In the genomic region with DNA sequence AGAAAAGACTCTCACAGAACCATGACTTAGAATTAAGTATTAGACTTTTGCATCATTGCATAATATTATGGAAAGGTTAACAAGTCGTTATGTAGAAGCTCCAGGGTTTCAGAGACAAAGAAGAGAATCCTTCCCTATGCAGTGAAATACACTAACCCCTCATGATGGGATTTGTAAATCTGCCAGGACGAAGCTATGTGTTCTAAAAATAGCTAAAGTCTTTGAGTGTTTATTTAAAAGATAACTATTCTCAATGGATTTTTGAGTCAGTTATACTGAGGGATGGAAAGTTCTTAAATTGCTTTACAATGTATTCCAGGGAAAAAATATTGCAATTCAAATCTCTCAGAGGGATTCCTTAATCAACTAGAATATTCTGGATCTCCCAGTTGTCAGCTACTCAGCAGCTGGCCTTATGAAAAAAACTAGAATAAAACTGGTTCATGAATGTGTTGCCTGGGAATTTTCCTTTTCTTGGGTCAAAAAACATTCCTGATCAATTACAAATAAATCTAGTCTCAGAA, we compare ENCODE assay signal across 20 cellular contexts.
DNase-seq lines count a peak whose midpoint lies in the region; ATAC-seq, FAIRE-seq and TF ChIP-seq lines count a peak whose summit lies in the region.
"Had no signal": no experiment of that assay in that cellular context is flagged by ENCODE, and none has a peak within 500 bp of the region (broad histone marks: within the 10 kb centered on the region; RNA-seq: fewer than 3 reads in every experiment).

No MANE protein-coding gene starts in this region.

- H3K14ac ChIP-seq in IMR-90 (replicated peaks; ENCODE audit: low read depth, low read length), result no peak overlapping the region

- CTCF ChIA-PET in IMR-90 (lab: Yijun Ruan, JAX), result interaction anchor here (0.6 kb wide), 1 partner anchor 10 kb away, joined by 5 read pairs; no protein-coding TSS in a partner anchor

- H3K4me3 Mint-ChIP-seq in astrocyte (ENCODE audit: unreplicated experiment), result no peak overlapping the region
- no peak overlapping the region for H3K4me3 Mint-ChIP-seq in stimulated activated memory B cell treated with anti-CD40 and anti-IgM and Interleukin-4, amounts not matched to agents 10 μg/mL and 1 μg/mL and 100 μg/mL, for 72 hours
- H3K4me3 Mint-ChIP-seq: B cell; CD4-positive, alpha-beta T cell; IgD-negative memory B cell had no signal

- H3K27me3 ChIP-seq in IMR-90 (ENCODE audit: control insufficient read depth, insufficient read depth, low read length) (no peaks in the 10 kb centered on the region), astrocyte (ENCODE audit: insufficient read depth, low read length) (no peaks in the 10 kb centered on the region), psoas muscle (ENCODE audit: insufficient read depth in 3 of 3, low read length in 2 of 3) (no peaks in the 10 kb centered on the region)

- POLR2A ChIA-PET in IMR-90 (lab: Charles Lee; ENCODE audit: unreplicated experiment), result no interaction called here

- intact Hi-C loops in IMR-90 (cut with micrococcal nuclease), result no loop called here
- intact Hi-C loops in psoas muscle (cut with DNase I), result no loop called here

- in situ Hi-C loops in IMR-90 (cut with MboI; ENCODE audit: low sequenced_read_pairs), result no loop called here

- no peaks in the 10 kb centered on the region for H3K36me3 Mint-ChIP-seq in astrocyte (ENCODE audit: low read depth, unreplicated experiment)
- no peaks in the 10 kb centered on the region for H3K36me3 Mint-ChIP-seq in stimulated activated memory B cell treated with anti-CD40 and anti-IgM and Interleukin-4, amounts not matched to agents 10 μg/mL and 1 μg/mL and 100 μg/mL, for 72 hours
- H3K36me3 Mint-ChIP-seq: IgD-negative memory B cell had no signal

- H3K4me1 Mint-ChIP-seq in astrocyte (ENCODE audit: low read depth, unreplicated experiment), result peaks cover 13% of the 10 kb centered on the region
- H3K4me1 Mint-ChIP-seq in stimulated activated memory B cell treated with anti-CD40 and anti-IgM and Interleukin-4, amounts not matched to agents 10 μg/mL and 1 μg/mL and 100 μg/mL, for 72 hours, result no peaks in the 10 kb centered on the region
- H3K4me1 Mint-ChIP-seq: B cell, IgD-negative memory B cell had no signal

- H3K23ac ChIP-seq in IMR-90 (ENCODE audit: low read depth, low read length), result no peak overlapping the region

- FAIRE-seq in astrocyte (lab: Jason Lieb, UNC), result peak; percentile 23
- FAIRE-seq: D721Med, GM12892, GM19239, RCC 7860 had no signal

- no peaks in the 10 kb centered on the region for H3K79me1 ChIP-seq in IMR-90 (ENCODE audit: low read depth in 1 of 2, low read length in 2 of 2)

- H3K9me3 ChIP-seq in IMR-90 (ENCODE audit: control insufficient read depth, insufficient read depth, low read length), result no peaks in the 10 kb centered on the region
- H3K9me3 ChIP-seq in astrocyte (ENCODE audit: insufficient read depth, low read depth, low read length), result no peaks in the 10 kb centered on the region
- peaks cover 3% of the 10 kb centered on the region for H3K9me3 ChIP-seq in psoas muscle

- peaks cover 1% of the 10 kb centered on the region for H3K9me3 Mint-ChIP-seq in astrocyte (ENCODE audit: unreplicated experiment)
- H3K9me3 Mint-ChIP-seq in stimulated activated memory B cell treated with anti-CD40 and anti-IgM and Interleukin-4, amounts not matched to agents 10 μg/mL and 1 μg/mL and 100 μg/mL, for 72 hours, result no peaks in the 10 kb centered on the region
- H3K9me3 Mint-ChIP-seq: CD4-positive, alpha-beta T cell had no signal

- H3K4me3 ChIP-seq in IMR-90 (ENCODE audit: insufficient read depth, low read depth, low read length), result no peak overlapping the region
- no peak overlapping the region for H3K4me3 ChIP-seq in astrocyte (ENCODE audit: insufficient read depth, low read depth, low read length)
- H3K4me3 ChIP-seq in fibroblast of the aortic adventitia (ENCODE audit: low read depth, low read length), result no peak overlapping the region
- no peak overlapping the region for H3K4me3 ChIP-seq in skeletal muscle cell (ENCODE audit: low read depth, low read length)
- H3K4me3 ChIP-seq in psoas muscle, result no peak overlapping the region

- dilution Hi-C loops in IMR-90 (cut with HindIII; ENCODE audit: low sequenced_read_pairs, unreplicated experiment), result no loop called here

- peak; percentile 28 for DNase-seq in IMR-90
- peak; percentile 22 for DNase-seq in astrocyte (ENCODE audit: low read depth)
- DNase-seq in fibroblast of the aortic adventitia (ENCODE audit: low read depth), result peak; percentile 72
- DNase-seq in skeletal muscle cell (ENCODE audit: low read depth), result peak; percentile 40
- no peak for DNase-seq in psoas muscle
- DNase-seq: ACHN; CD4-positive, alpha-beta T cell; DMS79 treated with DMSO at 0.1 percent for 48 hours; GDM1; NCI-H2029; NCI-H510A treated with DMSO at 0.1 percent for 48 hours had no signal

- H3K18ac ChIP-seq in IMR-90 (ENCODE audit: low read depth, low read length), result no peak overlapping the region

- H3K4me1 ChIP-seq in IMR-90 (ENCODE audit: control insufficient read depth, insufficient read depth, low read length) (no peaks in the 10 kb centered on the region), astrocyte (ENCODE audit: insufficient read depth, low read length) (no peaks in the 10 kb centered on the region), psoas muscle (peaks cover 23% of the 10 kb centered on the region)

- H2BK120ac ChIP-seq in IMR-90 (ENCODE audit: low read depth, low read length), result no peak overlapping the region

- H3K9ac ChIP-seq in IMR-90 (ENCODE audit: low read depth, low read length) (no peak overlapping the region), astrocyte (ENCODE audit: low read length) (no peak overlapping the region)

- no peak overlapping the region for H2BK5ac ChIP-seq in IMR-90 (ENCODE audit: low read depth, low read length, poor library complexity, severe bottlenecking)

- no peaks in the 10 kb centered on the region for H3K9me1 ChIP-seq in IMR-90 (ENCODE audit: insufficient read depth, low read length)

- no peak overlapping the region for H3K56ac ChIP-seq in IMR-90 (ENCODE audit: extremely low read depth, insufficient read depth, low read length)

- no peak overlapping the region for H3K4ac ChIP-seq in IMR-90 (ENCODE audit: low read depth, low read length)

- TF ChIP-seq CTCF in IMR-90 (conservative IDR thresholded peaks at IDR 0.05; ENCODE audit: low read depth, low read length) (no peak), astrocyte (IDR thresholded peaks at IDR 0.05; ENCODE audit: insufficient read depth, low read depth, low read length) (no peak), fibroblast of the aortic adventitia (IDR thresholded peaks at IDR 0.05; ENCODE audit: insufficient read depth, low read length) (no peak), psoas muscle (IDR thresholded peaks at IDR 0.05) (no peak)

- H4K20me1 ChIP-seq in IMR-90 (ENCODE audit: insufficient read depth, low read length) (no peaks in the 10 kb centered on the region), astrocyte (ENCODE audit: insufficient read depth, low read length) (no peaks in the 10 kb centered on the region)

- H4K91ac ChIP-seq in IMR-90 (ENCODE audit: insufficient read depth, low read depth, low read length), result no peak overlapping the region

- no peak for ATAC-seq in IMR-90 (ENCODE audit: low read depth)
- ATAC-seq in stimulated activated memory B cell treated with anti-CD40 and anti-IgM and Interleukin-4, amounts not matched to agents 10 μg/mL and 1 μg/mL and 100 μg/mL, for 72 hours, result no peak
- ATAC-seq in psoas muscle, result no peak
- ATAC-seq in GM21447 (IDR thresholded peaks at IDR 0.05; ENCODE audit: unreplicated experiment), result no peak
- ATAC-seq: HCT116 had no signal

- no peak for TF ChIP-seq RAD21 in IMR-90 (IDR thresholded peaks at IDR 0.05; ENCODE audit: low read length)

- H3K27ac Mint-ChIP-seq in astrocyte (ENCODE audit: unreplicated experiment), result no peak overlapping the region
- no peak overlapping the region for H3K27ac Mint-ChIP-seq in stimulated activated memory B cell treated with anti-CD40 and anti-IgM and Interleukin-4, amounts not matched to agents 10 μg/mL and 1 μg/mL and 100 μg/mL, for 72 hours
- H3K27ac Mint-ChIP-seq: B cell; CD4-positive, alpha-beta T cell; IgD-negative memory B cell had no signal

- H3K36me3 ChIP-seq in IMR-90 (ENCODE audit: control insufficient read depth, insufficient read depth, low read length) (no peaks in the 10 kb centered on the region), astrocyte (ENCODE audit: insufficient read depth, low read length) (no peaks in the 10 kb centered on the region), psoas muscle (ENCODE audit: insufficient read depth in 1 of 2, low read depth in 1 of 2) (no peaks in the 10 kb centered on the region)

- H2AK5ac ChIP-seq in IMR-90 (ENCODE audit: low read depth, low read length), result no peak overlapping the region

- no peak overlapping the region for H4K8ac ChIP-seq in IMR-90 (ENCODE audit: low read depth in 2 of 2, low read length in 2 of 2)

- no peak overlapping the region for H3K4me2 ChIP-seq in IMR-90 (ENCODE audit: low read depth, low read length)
- no peak overlapping the region for H3K4me2 ChIP-seq in astrocyte (ENCODE audit: low read length)

- H3K27ac ChIP-seq in IMR-90 (ENCODE audit: insufficient read depth, low read length) (no peak overlapping the region), astrocyte (ENCODE audit: low read depth, low read length) (no peak overlapping the region), psoas muscle (no peak overlapping the region)

- H2AK9ac ChIP-seq in IMR-90 (replicated peaks; ENCODE audit: low read depth, low read length, poor library complexity), result no peak overlapping the region

- H2AFZ ChIP-seq in IMR-90 (replicated peaks; ENCODE audit: low read length, poor library complexity) (no peak overlapping the region), astrocyte (ENCODE audit: low read depth, low read length) (no peak overlapping the region)

- no peak for TF ChIP-seq POLR2A in IMR-90 (IDR thresholded peaks at IDR 0.05; ENCODE audit: low read depth, low read length)

- no TSS peak for BruUV-seq in IMR-90 (replicated peaks; lab: Mats Ljungman, UMichigan)

- no peak overlapping the region for H4K5ac ChIP-seq in IMR-90 (ENCODE audit: low read depth, low read length)

- H3K27me3 Mint-ChIP-seq in astrocyte (ENCODE audit: low read depth, unreplicated experiment), result peaks cover 3% of the 10 kb centered on the region
- H3K27me3 Mint-ChIP-seq in stimulated activated memory B cell treated with anti-CD40 and anti-IgM and Interleukin-4, amounts not matched to agents 10 μg/mL and 1 μg/mL and 100 μg/mL, for 72 hours, result no peaks in the 10 kb centered on the region
- H3K27me3 Mint-ChIP-seq: B cell; CD4-positive, alpha-beta T cell had no signal

- H2BK15ac ChIP-seq in IMR-90 (ENCODE audit: low read depth, low read length), result no peak overlapping the region

- H3K79me2 ChIP-seq in astrocyte (ENCODE audit: insufficient read depth, low read length), result no peaks in the 10 kb centered on the region

- no peak overlapping the region for H2BK20ac ChIP-seq in IMR-90 (ENCODE audit: low read depth, low read length)

- no CpG with 5 or more reads among the region's 2 CpGs for WGBS in IMR-90 (ENCODE audit: extremely low coverage in 2 of 2, insufficient read length in 1 of 2), 2 experiments
- WGBS in psoas muscle, 3 donors, result 13 to 35% (median 16%) methylated on average over 2 of the region's 2 CpGs

TF ChIP-seq in IMR-90, 13 proteins besides CTCF, POLR2A, EP300 and RAD21 (continues in another document):
- no peak for TF ChIP-seq MAFK (IDR thresholded peaks at IDR 0.05; ENCODE audit: low read depth, low read length)
- no peak for TF ChIP-seq CHD1 (IDR thresholded peaks at IDR 0.05; ENCODE audit: low read depth, low read length)

Comparison
In these comparisons a context has a peak if more than half of its experiments do, and no peak if none do; other contexts are left out.
1. DNase-seq: peak in IMR-90 (single experiment), astrocyte (single experiment), fibroblast of the aortic adventitia (single experiment) and skeletal muscle cell (single experiment); none in psoas muscle (0 of 2).